ENCODE assay signal across 22 cellular contexts in genomic region chr10:111148025-111148424, GRCh38.
DNase-seq lines count a peak whose midpoint lies in the region; ATAC-seq and TF ChIP-seq lines count a peak whose summit lies in the region.
"Had no signal": no experiment of that assay in that cellular context is flagged by ENCODE, and none has a peak within 500 bp of the region (broad histone marks: within the 10 kb centered on the region; RNA-seq: fewer than 3 reads in every experiment).

No MANE protein-coding gene starts in this region.

- TF ChIP-seq CTCF in BE2C (IDR thresholded peaks at IDR 0.05; ENCODE audit: low read depth, low read length) (no peak), neural cell (IDR thresholded peaks at IDR 0.05; ENCODE audit: poor library complexity, severe bottlenecking) (no peak), sigmoid colon (IDR thresholded peaks at IDR 0.05) (no peak)

- H4K20me1 ChIP-seq in neural cell (ENCODE audit: insufficient read depth), result no peaks in the 10 kb centered on the region
- H4K20me1 ChIP-seq: BLaER1 treated with 17β-estradiol and CSF1 and Interleukin-3, amounts not matched to agents 10 nM and 100 nM had no signal

- H3K36me3 ChIP-seq in BE2C (no peaks in the 10 kb centered on the region), SJCRH30 (no peaks in the 10 kb centered on the region), neural cell (ENCODE audit: insufficient read depth, low read length) (no peaks in the 10 kb centered on the region), sigmoid colon (no peaks in the 10 kb centered on the region)
- H3K36me3 ChIP-seq: BLaER1 treated with 17β-estradiol and CSF1 and Interleukin-3, amounts not matched to agents 10 nM and 100 nM had no signal

- H3F3A ChIP-seq in neural cell (ENCODE audit: insufficient read depth, low read length, poor library complexity, severe bottlenecking), result no peaks in the 10 kb centered on the region

- 72 to 81% methylated on average over 6 of the region's 6 CpGs for WGBS in sigmoid colon, 2 donors

- no peaks in the 10 kb centered on the region for H3K9me3 ChIP-seq in BE2C
- no peaks in the 10 kb centered on the region for H3K9me3 ChIP-seq in SJCRH30 (replicated peaks)
- no peaks in the 10 kb centered on the region for H3K9me3 ChIP-seq in neural cell (ENCODE audit: low read length)
- no peaks in the 10 kb centered on the region for H3K9me3 ChIP-seq in sigmoid colon
- H3K9me3 ChIP-seq: BLaER1 treated with 17β-estradiol and CSF1 and Interleukin-3, amounts not matched to agents 10 nM and 100 nM had no signal

- no peak overlapping the region for H3K4me3 ChIP-seq in BE2C (ENCODE audit: low read depth, low read length)
- H3K4me3 ChIP-seq in SJCRH30, result no peak overlapping the region
- H3K4me3 ChIP-seq in neural cell (ENCODE audit: low read length), result no peak overlapping the region
- H3K4me3 ChIP-seq in sigmoid colon, result no peak overlapping the region
- H3K4me3 ChIP-seq: BLaER1 treated with 17β-estradiol and CSF1 and Interleukin-3, amounts not matched to agents 10 nM and 100 nM had no signal

- H3K4me2 ChIP-seq in neural cell (ENCODE audit: low read length), result no peak overlapping the region
- H3K4me2 ChIP-seq: BLaER1 treated with 17β-estradiol and CSF1 and Interleukin-3, amounts not matched to agents 10 nM and 100 nM had no signal

- no peaks in the 10 kb centered on the region for H3K79me2 ChIP-seq in neural cell (replicated peaks; ENCODE audit: insufficient read depth, low read length)

- H3K27me3 ChIP-seq in BE2C (no peaks in the 10 kb centered on the region), SJCRH30 (no peaks in the 10 kb centered on the region), neural cell (ENCODE audit: insufficient read depth, low read depth, low read length) (peaks cover 4% of the 10 kb centered on the region), sigmoid colon (no peaks in the 10 kb centered on the region)
- H3K27me3 ChIP-seq: BLaER1 treated with 17β-estradiol and CSF1 and Interleukin-3, amounts not matched to agents 10 nM and 100 nM had no signal

- H2AFZ ChIP-seq in neural cell (ENCODE audit: low read depth, low read length), result no peak overlapping the region

- TF ChIP-seq POLR2A in sigmoid colon (IDR thresholded peaks at IDR 0.05), result no peak

- no peak for TF ChIP-seq RAD21 in neural cell (conservative IDR thresholded peaks at IDR 0.05)

- no peak for ATAC-seq in left colon

- H3K9me2 ChIP-seq in neural cell (ENCODE audit: insufficient read depth, low read length), result no peaks in the 10 kb centered on the region

- no peak overlapping the region for H3K9ac ChIP-seq in neural cell (ENCODE audit: low read length)
- H3K9ac ChIP-seq: BLaER1 treated with 17β-estradiol and CSF1 and Interleukin-3, amounts not matched to agents 10 nM and 100 nM had no signal

- TF ChIP-seq EP300 in neural cell (conservative IDR thresholded peaks at IDR 0.05; ENCODE audit: poor library complexity, severe bottlenecking) (peak; percentile 43), sigmoid colon (IDR thresholded peaks at IDR 0.05) (no peak)

- intact Hi-C loops in left colon (cut with DNase I, micrococcal nuclease), result no loop called here
- intact Hi-C loops in sigmoid colon (cut with DNase I), result no loop called here

- DNase-seq in NCI-H2029 treated with DMSO at 0.1 percent for 48 hours (lab: John Stamatoyannopoulos, UW) (peak; percentile 22), NCI-H2029 (lab: John Stamatoyannopoulos, UW) (no peak), BE2C (peak; percentile 28), SJCRH30 (peak; percentile 22 to 58), left colon (no peak), sigmoid colon (no peak), SHP77 treated with DMSO at 0.1 percent for 48 hours (lab: John Stamatoyannopoulos, UW) (no peak)
- DNase-seq: ACHN; Calu3; CD4-positive, alpha-beta memory T cell; DMS153; HCEC 1CT; KG1; NCI-H1092 treated with DMSO at 0.1 percent for 48 hours; NCI-H1436 treated with DMSO at 0.1 percent for 48 hours; NCI-H1930; NCI-H2171 treated with DMSO at 0.1 percent for 48 hours; NCI-H526 treated with DMSO at 0.1 percent for 48 hours; NK-92 treated with Interleukin-12 subunit alpha and Interleukin-12 subunit beta, amount 100 ng/mL, for 24 hours had no signal

- H3K27ac ChIP-seq in SJCRH30, result no peak overlapping the region
- no peak overlapping the region for H3K27ac ChIP-seq in neural cell (ENCODE audit: low read length)
- no peak overlapping the region for H3K27ac ChIP-seq in sigmoid colon
- H3K27ac ChIP-seq: 22Rv1; BLaER1 treated with 17β-estradiol and CSF1 and Interleukin-3, amounts not matched to agents 10 nM and 100 nM had no signal

- H3K4me1 ChIP-seq in BE2C, result peaks cover 9% of the 10 kb centered on the region; the same call in 1 of the 2 replicates
- H3K4me1 ChIP-seq in SJCRH30, result no peaks in the 10 kb centered on the region; the same call in 1 of the 2 replicates
- no peaks in the 10 kb centered on the region for H3K4me1 ChIP-seq in sigmoid colon

TF ChIP-seq in neural cell, 6 proteins besides CTCF, POLR2A, EP300 and RAD21:
- TF ChIP-seq SMC3 (conservative IDR thresholded peaks at IDR 0.05; ENCODE audit: poor library complexity), result no peak
- no peak for TF ChIP-seq MXI1 (conservative IDR thresholded peaks at IDR 0.05; ENCODE audit: poor library complexity, severe bottlenecking)
- TF ChIP-seq, protein P1, sequence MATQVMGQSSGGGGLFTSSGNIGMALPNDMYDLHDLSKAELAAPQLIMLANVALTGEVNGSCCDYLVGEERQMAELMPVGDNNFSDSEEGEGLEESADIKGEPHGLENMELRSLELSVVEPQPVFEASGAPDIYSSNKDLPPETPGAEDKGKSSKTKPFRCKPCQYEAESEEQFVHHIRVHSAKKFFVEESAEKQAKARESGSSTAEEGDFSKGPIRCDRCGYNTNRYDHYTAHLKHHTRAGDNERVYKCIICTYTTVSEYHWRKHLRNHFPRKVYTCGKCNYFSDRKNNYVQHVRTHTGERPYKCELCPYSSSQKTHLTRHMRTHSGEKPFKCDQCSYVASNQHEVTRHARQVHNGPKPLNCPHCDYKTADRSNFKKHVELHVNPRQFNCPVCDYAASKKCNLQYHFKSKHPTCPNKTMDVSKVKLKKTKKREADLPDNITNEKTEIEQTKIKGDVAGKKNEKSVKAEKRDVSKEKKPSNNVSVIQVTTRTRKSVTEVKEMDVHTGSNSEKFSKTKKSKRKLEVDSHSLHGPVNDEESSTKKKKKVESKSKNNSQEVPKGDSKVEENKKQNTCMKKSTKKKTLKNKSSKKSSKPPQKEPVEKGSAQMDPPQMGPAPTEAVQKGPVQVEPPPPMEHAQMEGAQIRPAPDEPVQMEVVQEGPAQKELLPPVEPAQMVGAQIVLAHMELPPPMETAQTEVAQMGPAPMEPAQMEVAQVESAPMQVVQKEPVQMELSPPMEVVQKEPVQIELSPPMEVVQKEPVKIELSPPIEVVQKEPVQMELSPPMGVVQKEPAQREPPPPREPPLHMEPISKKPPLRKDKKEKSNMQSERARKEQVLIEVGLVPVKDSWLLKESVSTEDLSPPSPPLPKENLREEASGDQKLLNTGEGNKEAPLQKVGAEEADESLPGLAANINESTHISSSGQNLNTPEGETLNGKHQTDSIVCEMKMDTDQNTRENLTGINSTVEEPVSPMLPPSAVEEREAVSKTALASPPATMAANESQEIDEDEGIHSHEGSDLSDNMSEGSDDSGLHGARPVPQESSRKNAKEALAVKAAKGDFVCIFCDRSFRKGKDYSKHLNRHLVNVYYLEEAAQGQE (IDR thresholded peaks at IDR 0.05; ENCODE audit: borderline replicate concordance), result no peak
- TF ChIP-seq TAF1 (IDR thresholded peaks at IDR 0.05; ENCODE audit: low read depth), result no peak
- TF ChIP-seq POLR2AphosphoS5 (IDR thresholded peaks at IDR 0.05), result no peak
- no peak for TF ChIP-seq EZH2 (IDR thresholded peaks at IDR 0.05; ENCODE audit: borderline replicate concordance, insufficient read depth, low read length, poor library complexity, severe bottlenecking)

Comparison
In these comparisons a context has a peak if more than half of its experiments do, and no peak if none do; other contexts are left out.
1. DNase-seq: peak in NCI-H2029 treated with DMSO at 0.1 percent for 48 hours (single experiment), BE2C (single experiment) and SJCRH30 (2 of 2); none in NCI-H2029 (single experiment), left colon (0 of 2), sigmoid colon (single experiment) and SHP77 treated with DMSO at 0.1 percent for 48 hours (single experiment).